12 cellular contexts compared by ENCODE assay signal in the genomic region with DNA sequence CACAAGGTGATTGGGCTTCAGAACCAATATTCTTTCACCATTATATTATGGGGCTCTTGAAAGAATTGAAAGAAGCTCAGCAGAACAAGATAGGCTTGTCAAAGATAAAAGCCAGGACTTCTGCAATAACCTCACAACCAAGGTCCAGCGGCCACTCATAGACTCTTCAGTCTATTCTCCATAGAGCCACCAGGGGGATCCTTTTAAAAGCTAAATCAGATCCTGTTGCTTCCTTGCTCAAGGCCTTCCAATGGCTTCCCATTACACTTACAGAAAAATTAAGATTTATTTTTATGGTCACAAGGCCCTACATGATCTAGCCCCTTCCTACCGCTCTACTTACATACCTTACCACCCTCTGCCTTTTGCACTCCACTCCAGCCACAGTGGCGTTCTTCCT.
DNase-seq lines count a peak whose midpoint lies in the region; ATAC-seq, FAIRE-seq and TF ChIP-seq lines count a peak whose summit lies in the region.
"Had no signal": no experiment of that assay in that cellular context is flagged by ENCODE, and none has a peak within 500 bp of the region (broad histone marks: within the 10 kb centered on the region; RNA-seq: fewer than 3 reads in every experiment).

No MANE protein-coding gene starts in this region.

- FAIRE-seq in HepG2 (lab: Jason Lieb, UNC), result no peak

- 53% methylated on average over 3 of the region's 3 CpGs for WGBS in HepG2 (ENCODE audit: low lambda C conversion rate)

- in situ Hi-C loops in HepG2 (cut with HindIII; ENCODE audit: extremely low pct_ligation_motif_present, low pct_unique_long_range_greater_than_20kb), result loop anchor here (10.0 kb wide), 1 partner anchor 219 kb away; no protein-coding TSS in a partner anchor

- H4K20me1 ChIP-seq in PC-9 (ENCODE audit: insufficient read depth) (no peaks in the 10 kb centered on the region), HepG2 (ENCODE audit: insufficient read depth, low read length) (no peaks in the 10 kb centered on the region)

- no peaks in the 10 kb centered on the region for H3K79me2 ChIP-seq in PC-9 (ENCODE audit: low read depth)
- no peaks in the 10 kb centered on the region for H3K79me2 ChIP-seq in HepG2 (ENCODE audit: insufficient read depth, low read length)

- no peak overlapping the region for H3K4me3 ChIP-seq in PC-9
- no peak overlapping the region for H3K4me3 ChIP-seq in HepG2 (replicated peaks in 1 of 3; ENCODE audit: insufficient read depth in 1 of 3, low read depth in 2 of 3, low read length in 3 of 3)
- no peak overlapping the region for H3K4me3 ChIP-seq in ascending aorta

- BruUV-seq in PC-9 (replicated peaks; lab: Mats Ljungman, UMichigan) (no TSS peak), HepG2 (replicated peaks; lab: Mats Ljungman, UMichigan) (no TSS peak)

- ATAC-seq in HepG2, result peak; percentile 71
- no peak for ATAC-seq in GM19397 (IDR thresholded peaks at IDR 0.05; ENCODE audit: unreplicated experiment)
- ATAC-seq: left colon had no signal

- no peaks in the 10 kb centered on the region for H3K9me2 ChIP-seq in PC-9 (ENCODE audit: insufficient read depth)

- TF ChIP-seq EP300 in HepG2 (IDR thresholded peaks at IDR 0.05; ENCODE audit: low read depth in 2 of 2, low read length in 2 of 2) (no peak), HepG2 (CRISPR knock-in tag; IDR thresholded peaks at IDR 0.05; ENCODE audit: borderline replicate concordance) (no peak)

- no peak overlapping the region for H2AFZ ChIP-seq in PC-9
- no peak overlapping the region for H2AFZ ChIP-seq in HepG2 (ENCODE audit: low read length)

- H3K4me1 ChIP-seq in PC-9 (replicated peaks; ENCODE audit: insufficient read depth) (no peaks in the 10 kb centered on the region), HepG2 (ENCODE audit: insufficient read depth, low read length) (no peaks in the 10 kb centered on the region), ascending aorta (no peaks in the 10 kb centered on the region)

- TF ChIP-seq POLR2A in HepG2 (IDR thresholded peaks at IDR 0.05; ENCODE audit: insufficient read depth in 1 of 2, low read depth in 2 of 2, low read length in 2 of 2), result no peak

- no peaks in the 10 kb centered on the region for H3K9me3 ChIP-seq in PC-9 (ENCODE audit: insufficient read depth, low read depth)
- H3K9me3 ChIP-seq in HepG2 (ENCODE audit: low read length), result no peaks in the 10 kb centered on the region
- H3K9me3 ChIP-seq in ascending aorta, result no peaks in the 10 kb centered on the region

- H3K27me3 ChIP-seq in PC-9 (ENCODE audit: insufficient read depth, low read depth) (peaks cover 9% of the 10 kb centered on the region; the same call in 1 of the 2 replicates), HepG2 (ENCODE audit: control insufficient read depth in 1 of 2, insufficient read depth in 2 of 2, low read length in 2 of 2) (no peaks in the 10 kb centered on the region), ascending aorta (no peaks in the 10 kb centered on the region)

- DNase-seq in ELF-1 (ENCODE audit: low read depth, low spot score) (peak; percentile 38), HEK293T (ENCODE audit: extremely low spot score) (peak; percentile 22), PC-9 (no peak), HepG2 (ENCODE audit: low spot score) (peak; percentile 20), ascending aorta (ENCODE audit: low spot score in 2 of 2) (no peak), AG20443 (ENCODE audit: low spot score) (no peak), SW 1271 (lab: John Stamatoyannopoulos, UW) (no peak)
- DNase-seq: activated CD4-positive, alpha-beta T cell treated with anti-CD3 and anti-CD28 coated beads, Interleukin-2, amount 10 ng/mL, durations not matched to agents 24 days and 14 days; activated naive CD8-positive, alpha-beta T cell treated with anti-CD3 and anti-CD28 coated beads, Interleukin-2, amount 10 ng/mL, durations not matched to agents 7 days and 5 days; left colon; NK-92 treated with Interleukin-12 subunit alpha and Interleukin-12 subunit beta, amount 100 ng/mL, for 24 hours had no signal

- no peak overlapping the region for H3K4me2 ChIP-seq in PC-9
- no peak overlapping the region for H3K4me2 ChIP-seq in HepG2 (ENCODE audit: low read depth, low read length)

- intact Hi-C loops in PC-9 (cut with micrococcal nuclease; ENCODE audit: unreplicated experiment) (loop anchor here (5.0 kb wide), 1 partner anchor 221 kb away; no protein-coding TSS in a partner anchor), HepG2 (cut with micrococcal nuclease; ENCODE audit: unreplicated experiment) (loop anchor here (1.0 kb wide), 1 partner anchor 178 kb away; no protein-coding TSS in a partner anchor), ascending aorta (cut with DNase I) (no loop called here)

- H3K36me3 ChIP-seq in PC-9 (ENCODE audit: low read depth) (no peaks in the 10 kb centered on the region), HepG2 (replicated peaks in 1 of 2; ENCODE audit: control insufficient read depth in 1 of 2, insufficient read depth in 2 of 2, low read length in 2 of 2) (no peaks in the 10 kb centered on the region), ascending aorta (no peaks in the 10 kb centered on the region)

- no peak overlapping the region for H3K27ac ChIP-seq in PC-9
- no peak overlapping the region for H3K27ac ChIP-seq in HepG2 (ENCODE audit: extremely low read length, insufficient read depth, low read length)
- H3K27ac ChIP-seq in ascending aorta, result no peak overlapping the region

- TF ChIP-seq CTCF in PC-9 (conservative IDR thresholded peaks at IDR 0.05) (peak; percentile 57), HepG2 (CRISPR knock-in tag; IDR thresholded peaks at IDR 0.05) (peak; percentile 33), ascending aorta (IDR thresholded peaks at IDR 0.05) (no peak)

- POLR2A ChIA-PET in HEK293T (lab: Yijun Ruan, JAX), result no interaction called here
- POLR2A ChIA-PET in PC-9 (lab: Charles Lee; ENCODE audit: unreplicated experiment), result no interaction called here
- POLR2A ChIA-PET in HepG2 (lab: Yijun Ruan, JAX), result no interaction called here

- no peaks in the 10 kb centered on the region for H3F3A ChIP-seq in PC-9 (ENCODE audit: insufficient read depth, low read depth)

- TF ChIP-seq RAD21 in HepG2 (CRISPR knock-in tag; IDR thresholded peaks at IDR 0.05), result no peak

- H3K9ac ChIP-seq in HepG2 (ENCODE audit: insufficient read depth, low read depth, low read length), result no peak overlapping the region

- CTCF ChIA-PET in HEK293T (lab: Yijun Ruan, JAX) (interaction anchor here (1.2 kb wide), 1 partner anchor 223 kb away, joined by 3 read pairs; no protein-coding TSS in a partner anchor), PC-9 (lab: Charles Lee) (no interaction called here), HepG2 (lab: Yijun Ruan, JAX; ENCODE audit: low intra/inter-chr PET ratio, low total read pairs) (interaction anchor here (1.2 to 1.7 kb wide), 2 partner anchors 177 to 222 kb away, joined by 5 to 9 read pairs; no protein-coding TSS in a partner anchor)

TF ChIP-seq in HEK293T, 16 proteins besides CTCF, POLR2A, EP300 and RAD21:
- TF ChIP-seq, protein P1, sequence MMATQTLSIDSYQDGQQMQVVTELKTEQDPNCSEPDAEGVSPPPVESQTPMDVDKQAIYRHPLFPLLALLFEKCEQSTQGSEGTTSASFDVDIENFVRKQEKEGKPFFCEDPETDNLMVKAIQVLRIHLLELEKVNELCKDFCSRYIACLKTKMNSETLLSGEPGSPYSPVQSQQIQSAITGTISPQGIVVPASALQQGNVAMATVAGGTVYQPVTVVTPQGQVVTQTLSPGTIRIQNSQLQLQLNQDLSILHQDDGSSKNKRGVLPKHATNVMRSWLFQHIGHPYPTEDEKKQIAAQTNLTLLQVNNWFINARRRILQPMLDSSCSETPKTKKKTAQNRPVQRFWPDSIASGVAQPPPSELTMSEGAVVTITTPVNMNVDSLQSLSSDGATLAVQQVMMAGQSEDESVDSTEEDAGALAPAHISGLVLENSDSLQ (IDR thresholded peaks at IDR 0.05), result no peak
- TF ChIP-seq BHLHE40 (IDR thresholded peaks at IDR 0.05; ENCODE audit: borderline replicate concordance), result no peak
- no peak for TF ChIP-seq ELF4 (IDR thresholded peaks at IDR 0.05)
- TF ChIP-seq LEF1 (IDR thresholded peaks at IDR 0.05; ENCODE audit: borderline replicate concordance), result no peak
- no peak for TF ChIP-seq FOXA1 (IDR thresholded peaks at IDR 0.05)
- no peak for TF ChIP-seq NFRKB (IDR thresholded peaks at IDR 0.05)
- TF ChIP-seq TARDBP (IDR thresholded peaks at IDR 0.05), result no peak
- no peak for TF ChIP-seq FOXK2 (IDR thresholded peaks at IDR 0.05)
- no peak for TF ChIP-seq ZNF384 (IDR thresholded peaks at IDR 0.05)
- TF ChIP-seq FOXM1 (IDR thresholded peaks at IDR 0.05; ENCODE audit: borderline replicate concordance), result no peak
- no peak for TF ChIP-seq HDGF (IDR thresholded peaks at IDR 0.05; ENCODE audit: borderline replicate concordance)
- no peak for TF ChIP-seq L3MBTL2 (conservative IDR thresholded peaks at IDR 0.05)

TF ChIP-seq in HepG2, 621 proteins besides CTCF, POLR2A, EP300 and RAD21 (continues in another document):
- TF ChIP-seq ARNT2 (CRISPR knock-in tag; IDR thresholded peaks at IDR 0.05; ENCODE audit: low read depth) (no peak), ATF1 (CRISPR knock-in tag; IDR thresholded peaks at IDR 0.05) (no peak), PCBP1 (IDR thresholded peaks at IDR 0.05; ENCODE audit: borderline replicate concordance, low read depth, low read length) (no peak), ZNF3 (CRISPR knock-in tag; IDR thresholded peaks at IDR 0.05) (no peak), STAG1 (CRISPR knock-in tag; IDR thresholded peaks at IDR 0.05) (no peak), ZNF274 (CRISPR knock-in tag; IDR thresholded peaks at IDR 0.05) (no peak), CEBPG (CRISPR knock-in tag; IDR thresholded peaks at IDR 0.05) (no peak)
- TF ChIP-seq, protein P2, sequence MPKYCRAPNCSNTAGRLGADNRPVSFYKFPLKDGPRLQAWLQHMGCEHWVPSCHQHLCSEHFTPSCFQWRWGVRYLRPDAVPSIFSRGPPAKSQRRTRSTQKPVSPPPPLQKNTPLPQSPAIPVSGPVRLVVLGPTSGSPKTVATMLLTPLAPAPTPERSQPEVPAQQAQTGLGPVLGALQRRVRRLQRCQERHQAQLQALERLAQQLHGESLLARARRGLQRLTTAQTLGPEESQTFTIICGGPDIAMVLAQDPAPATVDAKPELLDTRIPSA (CRISPR knock-in tag; IDR thresholded peaks at IDR 0.05; ENCODE audit: borderline replicate concordance), result no peak

Comparison
In these comparisons a context has a peak if more than half of its experiments do, and no peak if none do; other contexts are left out.
1. DNase-seq: peak in ELF-1 (single experiment), HEK293T (single experiment) and HepG2 (single experiment); none in PC-9 (0 of 2), ascending aorta (0 of 2), AG20443 (single experiment) and SW 1271 (0 of 2).
2. CTCF ChIP-seq: peak in PC-9 (single experiment) and HepG2 (single experiment); none in ascending aorta (0 of 3).